8 cellular contexts compared by ENCODE assay signal in the genomic region with DNA sequence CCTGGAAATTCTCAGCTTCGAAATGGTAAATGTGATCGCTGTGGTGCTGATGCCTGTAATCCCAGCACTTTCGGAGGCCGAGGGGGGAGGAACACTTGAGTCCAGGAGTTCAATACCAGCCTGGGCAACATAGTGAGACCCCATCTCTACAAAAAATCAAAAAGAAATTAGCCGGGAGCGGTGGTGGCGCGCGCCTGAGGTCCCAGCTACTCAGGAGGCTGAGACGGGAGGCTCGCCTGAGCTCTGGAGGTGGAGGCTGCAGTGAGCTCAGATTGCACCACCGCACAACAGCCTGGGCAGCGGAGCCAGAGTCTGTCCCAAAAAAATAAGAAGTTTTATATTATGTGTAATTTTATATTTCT. TPM values are rescaled to one million over a fixed set of nuclear protein-coding genes. Genes with fewer than 3 reads are reported as not detected.
DNase-seq lines count a peak whose midpoint lies in the region; TF ChIP-seq lines count a peak whose summit lies in the region.

No MANE protein-coding gene starts in this region.

- 28 to 55% methylated on average over 9 to 11 of the region's 13 CpGs for WGBS in esophagus squamous epithelium, 2 donors

- peaks cover 2% of the 10 kb centered on the region for H3K9me3 Mint-ChIP-seq in progenitor cell of endocrine pancreas (ENCODE audit: low read depth)

- peak overlapping the region; percentile 88 to 95 (median 91) for H3K27ac ChIP-seq in Peyer's patch
- H3K27ac ChIP-seq in esophagus squamous epithelium: peak overlapping the region; percentile 85 to 94 (median 90)

- H3K4me3 Mint-ChIP-seq in progenitor cell of endocrine pancreas (ENCODE audit: low read depth): peak overlapping the region; percentile 91

- TF ChIP-seq CTCF in Peyer's patch (IDR thresholded peaks at IDR 0.05) (no peak), esophagus squamous epithelium (IDR thresholded peaks at IDR 0.05) (peak in 1 of 6 experiments; percentile 4), progenitor cell of endocrine pancreas (IDR thresholded peaks at IDR 0.05; ENCODE audit: unreplicated experiment) (no peak)

- no peaks in the 10 kb centered on the region for H3K27me3 ChIP-seq in Peyer's patch
- no peaks in the 10 kb centered on the region for H3K27me3 ChIP-seq in esophagus squamous epithelium

- no peaks in the 10 kb centered on the region for H3K27me3 Mint-ChIP-seq in progenitor cell of endocrine pancreas

- peak overlapping the region; percentile 85 for H3K27ac Mint-ChIP-seq in progenitor cell of endocrine pancreas

- peaks cover 15% of the 10 kb centered on the region for H3K4me1 Mint-ChIP-seq in progenitor cell of endocrine pancreas (ENCODE audit: low read depth)

- peak overlapping the region; percentile 91 for H3K9ac ChIP-seq in ES-I3 (ENCODE audit: low read depth, low read length)

- H3K36me3 Mint-ChIP-seq in progenitor cell of endocrine pancreas (ENCODE audit: insufficient read depth): peaks cover 17% of the 10 kb centered on the region

- H3K9me3 ChIP-seq in ES-I3 (ENCODE audit: control insufficient read depth, insufficient read depth, low read length): peaks cover 8% of the 10 kb centered on the region
- no peaks in the 10 kb centered on the region for H3K9me3 ChIP-seq in Peyer's patch
- H3K9me3 ChIP-seq in esophagus squamous epithelium: no peaks in the 10 kb centered on the region

- DNase-seq in Peyer's patch: no peak
- DNase-seq in esophagus squamous epithelium (lab: John Stamatoyannopoulos, UW): no peak
- DNase-seq in progenitor cell of endocrine pancreas (ENCODE audit: low spot score, unreplicated experiment): no peak
- no peak for DNase-seq in germinal center (ENCODE audit: low spot score)
- DNase-seq in NCI-H446 (lab: John Stamatoyannopoulos, UW): no peak
- no peak for DNase-seq in UCSD-AML1 (lab: John Stamatoyannopoulos, UW; ENCODE audit: unreplicated experiment)
- no peak for DNase-seq in NCI-H1436 treated with DMSO at 0.1 percent for 48 hours (lab: John Stamatoyannopoulos, UW)

- H3K4me1 ChIP-seq in ES-I3 (ENCODE audit: insufficient read depth, low read length): peaks cover 11% of the 10 kb centered on the region
- H3K4me1 ChIP-seq in Peyer's patch: peaks cover 0 to 27% (median 12%) of the 10 kb centered on the region in 4 donors
- peaks cover 20 to 63% (median 30%) of the 10 kb centered on the region in 3 donors for H3K4me1 ChIP-seq in esophagus squamous epithelium

- H3K4me3 ChIP-seq in Peyer's patch (peak overlapping the region; percentile 74 to 100 (median 88)), esophagus squamous epithelium (peak overlapping the region; percentile 77 to 93 (median 84))

- intact Hi-C loops in esophagus squamous epithelium (cut with DNase I): no loop called here

- H3K36me3 ChIP-seq in ES-I3 (ENCODE audit: insufficient read depth, low read length) (peaks cover 18% of the 10 kb centered on the region), Peyer's patch (peaks cover 0 to 27% (median 0%) of the 10 kb centered on the region in 3 donors), esophagus squamous epithelium (peaks cover 5 to 45% (median 23%) of the 10 kb centered on the region in 3 donors)

- no peak for TF ChIP-seq POLR2A in Peyer's patch (IDR thresholded peaks at IDR 0.05)
- no peak for TF ChIP-seq POLR2A in esophagus squamous epithelium (IDR thresholded peaks at IDR 0.05)

RNA-seq across cellular contexts. Expression of a gene that starts 0.8 kb away (rescaled TPM):
- total RNA-seq in Peyer's patch: 10 to 100 TPM; 58.2 to 94.1 (median 78.2) TPM
- total RNA-seq in esophagus squamous epithelium: 100 to 1,000 TPM in 3 of 4 donors, 10 to 100 TPM in 1; 98.0 to 157 (median 116) TPM
- total RNA-seq in progenitor cell of endocrine pancreas: 104 and 109 TPM in 2 replicates

RNA-seq across cellular contexts. Expression of a gene that starts 8.8 kb away (rescaled TPM):
- 1,000 to 10,000 TPM in 1 of 4 donors, 100 to 1,000 TPM in 3; 216 to 1,008 (median 423) TPM for total RNA-seq in Peyer's patch
- 100 to 1,000 TPM in 2 of 4 donors, 10 to 100 TPM in 2; 42.5 to 213 (median 104) TPM for total RNA-seq in esophagus squamous epithelium
- 381 and 386 TPM in 2 replicates for total RNA-seq in progenitor cell of endocrine pancreas

RNA-seq across cellular contexts. Expression of a gene that starts 13.1 kb away (rescaled TPM):
- 10 to 100 TPM in 1 of 4 donors, 1 to 10 TPM in 2, under 1 TPM in 1; 0.54 to 11.6 (median 2.0) TPM for total RNA-seq in Peyer's patch
- total RNA-seq in esophagus squamous epithelium: 10 to 100 TPM in 2 of 4 donors, 1 to 10 TPM in 2; 4.7 to 28.3 (median 14.4) TPM
- 15.1 and 18.1 TPM in 2 replicates for total RNA-seq in progenitor cell of endocrine pancreas

RNA-seq across cellular contexts. Expression of a gene that starts 27.6 kb away (rescaled TPM):
- total RNA-seq in Peyer's patch: 10 to 100 TPM in 1 of 4 donors, 1 to 10 TPM in 3; 3.2 to 14.0 (median 6.7) TPM
- total RNA-seq in esophagus squamous epithelium: 10 to 100 TPM; 20.0 to 55.0 (median 34.6) TPM
- 29.7 and 36.8 TPM in 2 replicates for total RNA-seq in progenitor cell of endocrine pancreas

RNA-seq across cellular contexts. Expression of a gene that starts 32.9 kb away (rescaled TPM):
- 100 to 1,000 TPM; 122 to 172 (median 134) TPM for total RNA-seq in Peyer's patch
- 100 to 1,000 TPM in 3 of 4 donors, 10 to 100 TPM in 1; 92.7 to 134 (median 123) TPM for total RNA-seq in esophagus squamous epithelium
- total RNA-seq in progenitor cell of endocrine pancreas: 107 TPM in 2 replicates
